ENCODE assay signal across 16 cellular contexts in the genomic region with DNA sequence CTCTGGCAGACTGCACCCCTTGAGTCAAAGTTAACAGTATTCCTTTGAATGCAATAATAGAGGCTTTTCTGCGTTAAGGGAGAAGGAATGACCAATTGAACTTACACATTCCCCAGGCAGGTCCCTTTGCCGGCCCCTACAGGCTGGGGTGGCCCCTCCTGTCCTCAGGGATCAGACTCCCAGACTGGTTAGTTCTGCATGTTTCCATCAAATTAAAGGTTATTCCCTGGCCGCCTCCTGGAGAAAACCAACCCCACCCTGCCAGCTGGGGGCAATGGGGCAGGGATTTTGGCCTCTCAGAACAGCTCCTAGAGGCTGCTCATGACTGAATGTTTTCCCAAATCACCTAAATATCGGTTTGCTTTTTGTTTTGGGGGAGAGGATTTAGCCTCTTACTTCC.
DNase-seq lines count a peak whose midpoint lies in the region; ATAC-seq and TF ChIP-seq lines count a peak whose summit lies in the region.
"Had no signal": no experiment of that assay in that cellular context is flagged by ENCODE, and none has a peak within 500 bp of the region (broad histone marks: within the 10 kb centered on the region; RNA-seq: fewer than 3 reads in every experiment).

No MANE protein-coding gene starts in this region.

- intact Hi-C loops in sciatic nerve (cut with DNase I), result no loop called here
- intact Hi-C loops in CD4-positive, alpha-beta T cell (cut with DNase I, micrococcal nuclease), result loop anchor here (5.0 to 10.0 kb wide), 2 partner anchors 241 to 444 kb away; no protein-coding TSS in a partner anchor

- no peak overlapping the region for H3K4me3 Mint-ChIP-seq in mesothelial cell of epicardium
- no peak overlapping the region for H3K4me3 Mint-ChIP-seq in CD4-positive, alpha-beta T cell
- H3K4me3 Mint-ChIP-seq: CD4-positive, CD25-positive, alpha-beta regulatory T cell; GM23338; IgD-negative memory B cell had no signal

- no peaks in the 10 kb centered on the region for H3K4me1 Mint-ChIP-seq in mesothelial cell of epicardium
- no peaks in the 10 kb centered on the region for H3K4me1 Mint-ChIP-seq in CD4-positive, alpha-beta T cell (ENCODE audit: low read depth)
- H3K4me1 Mint-ChIP-seq: IgD-negative memory B cell had no signal

- H3K9ac ChIP-seq in BLaER1, result no peak overlapping the region

- no peaks in the 10 kb centered on the region for H3K27me3 ChIP-seq in BLaER1
- H3K27me3 ChIP-seq in CD4-positive, alpha-beta T cell (ENCODE audit: control insufficient read depth, insufficient read depth, low read length), result no peaks in the 10 kb centered on the region

- H3K4me3 ChIP-seq in BLaER1 (no peak overlapping the region), coronary artery (no peak overlapping the region)
- H3K4me3 ChIP-seq: GM12878, GM23338 had no signal

- no peaks in the 10 kb centered on the region for H3K36me3 Mint-ChIP-seq in mesothelial cell of epicardium
- H3K36me3 Mint-ChIP-seq in CD4-positive, alpha-beta T cell (ENCODE audit: low read depth), result peaks cover 33% of the 10 kb centered on the region
- H3K36me3 Mint-ChIP-seq: IgD-negative memory B cell had no signal

- TF ChIP-seq CTCF in coronary artery (IDR thresholded peaks at IDR 0.05), result no peak
- TF ChIP-seq CTCF in mesothelial cell of epicardium (IDR thresholded peaks at IDR 0.05; ENCODE audit: unreplicated experiment), result no peak
- TF ChIP-seq CTCF in CD4-positive, alpha-beta T cell (IDR thresholded peaks at IDR 0.05), result no peak

- H4K20me1 ChIP-seq in BLaER1, result peaks cover 38% of the 10 kb centered on the region

- ATAC-seq in sciatic nerve, result no peak
- ATAC-seq in CD4-positive, alpha-beta T cell (ENCODE audit: poor library complexity), result no peak
- ATAC-seq: GM12878, GM23338 had no signal

- H3K9me3 ChIP-seq in BLaER1, result no peaks in the 10 kb centered on the region
- no peaks in the 10 kb centered on the region for H3K9me3 ChIP-seq in CD4-positive, alpha-beta T cell (ENCODE audit: control insufficient read depth, low read length)

- H3K27ac ChIP-seq in BLaER1 (0 out of 2 replicates have a peak overlapping the region, but pooled peaks have one; percentile 46), coronary artery (no peak overlapping the region)
- H3K27ac ChIP-seq in CD4-positive, alpha-beta T cell (ENCODE audit: low read depth, low read length), result no peak overlapping the region
- H3K27ac ChIP-seq: 22Rv1 had no signal

- no peaks in the 10 kb centered on the region for H3K27me3 Mint-ChIP-seq in mesothelial cell of epicardium (ENCODE audit: low read depth)
- H3K27me3 Mint-ChIP-seq in CD4-positive, alpha-beta T cell, result no peaks in the 10 kb centered on the region
- H3K27me3 Mint-ChIP-seq: IgD-negative memory B cell had no signal

- peaks cover 68% of the 10 kb centered on the region for H3K36me3 ChIP-seq in BLaER1

- POLR2A ChIA-PET in CD4-positive, alpha-beta T cell (lab: Charles Lee), result no interaction called here

- no peak overlapping the region for H3K27ac Mint-ChIP-seq in mesothelial cell of epicardium
- H3K27ac Mint-ChIP-seq in CD4-positive, alpha-beta T cell, result no peak overlapping the region
- H3K27ac Mint-ChIP-seq: GM23338 had no signal

- peak overlapping the region; percentile 58 for H3K4me2 ChIP-seq in BLaER1
- H3K4me2 ChIP-seq: GM23338 had no signal

- CTCF ChIA-PET in CD4-positive, alpha-beta T cell (lab: Charles Lee), result interaction anchor here (1.0 kb wide), 1 partner anchor 609 kb away, joined by 3 read pairs; no protein-coding TSS in a partner anchor

- no peaks in the 10 kb centered on the region for H3K9me3 Mint-ChIP-seq in mesothelial cell of epicardium
- H3K9me3 Mint-ChIP-seq in CD4-positive, alpha-beta T cell, result no peaks in the 10 kb centered on the region
- H3K9me3 Mint-ChIP-seq: GM23338, IgD-negative memory B cell had no signal

- peak; percentile 8 for DNase-seq in activated CD8-positive, alpha-beta memory T cell treated with anti-CD3 and anti-CD28 coated beads, Interleukin-2, amount 50 U/mL, for 48 hours
- DNase-seq in activated CD8-positive, alpha-beta memory T cell treated with anti-CD3 and anti-CD28 coated beads for 24 hours, result no peak
- DNase-seq in coronary artery (ENCODE audit: low spot score) (peak; percentile 8), sciatic nerve (ENCODE audit: low spot score) (peak; percentile 25), mesothelial cell of epicardium (ENCODE audit: low spot score in 2 of 2, unreplicated experiment in 2 of 2) (no peak), D341Med (ENCODE audit: low spot score) (no peak)
- no peak for DNase-seq in CD4-positive, alpha-beta T cell
- DNase-seq: Calu3; CD4-positive, CD25-positive, alpha-beta regulatory T cell; DMS79; H7 had no signal

- H3K4me1 ChIP-seq in BLaER1, result peaks cover 44% of the 10 kb centered on the region

Comparison
In these comparisons a context has a peak if more than half of its experiments do, and no peak if none do; other contexts are left out.
1. DNase-seq: peak in activated CD8-positive, alpha-beta memory T cell treated with anti-CD3 and anti-CD28 coated beads, Interleukin-2, amount 50 U/mL, for 48 hours (single experiment), coronary artery (single experiment) and sciatic nerve (single experiment); none in activated CD8-positive, alpha-beta memory T cell treated with anti-CD3 and anti-CD28 coated beads for 24 hours (single experiment), mesothelial cell of epicardium (0 of 2), CD4-positive, alpha-beta T cell (0 of 10) and D341Med (single experiment).